ENCODE assay signal across 1 cellular context in genomic region chr16:81778861-81779539, GRCh38.
A peak's percentile ranks its signal among the peaks of the same experiment; 100 is the strongest.
TF ChIP-seq lines count a peak whose summit lies in the region.

Gene PLCG2 (plus strand): TSS chr16:81779291. CDS start chr16:81785990, 6,699 bp downstream.

TF ChIP-seq in HEK293, 187 proteins besides CTCF, POLR2A, EP300 and RAD21 (continued from another document):
- TF ChIP-seq TCF7L2 (IDR thresholded peaks at IDR 0.05; ENCODE audit: borderline replicate concordance, low read depth, low read length) (no peak), ZNF174 (tag by site-specific recombination; IDR thresholded peaks at IDR 0.05) (no peak), ZNF510 (tag by site-specific recombination; IDR thresholded peaks at IDR 0.05; ENCODE audit: insufficient replicate concordance) (no peak), PRDM6 (tag by site-specific recombination; IDR thresholded peaks at IDR 0.05) (no peak), ZNF16 (tag by site-specific recombination; IDR thresholded peaks at IDR 0.05; ENCODE audit: low read depth) (no peak), ZNF202 (tag by site-specific recombination; IDR thresholded peaks at IDR 0.05; ENCODE audit: borderline replicate concordance) (no peak), ZXDB (tag by site-specific recombination; IDR thresholded peaks at IDR 0.05) (0 out of 2 replicates have a peak, but pooled peaks have one; percentile 29), ZNF223 (tag by site-specific recombination; IDR thresholded peaks at IDR 0.05) (no peak), MYNN (tag by site-specific recombination; IDR thresholded peaks at IDR 0.05; ENCODE audit: borderline replicate concordance) (no peak), ZNF221 (tag by site-specific recombination; IDR thresholded peaks at IDR 0.05; ENCODE audit: borderline replicate concordance) (no peak), ZNF24 (tag by site-specific recombination; IDR thresholded peaks at IDR 0.05) (no peak), ZNF626 (tag by site-specific recombination; IDR thresholded peaks at IDR 0.05) (no peak), ZNF155 (tag by site-specific recombination; IDR thresholded peaks at IDR 0.05) (no peak), SCRT1 (tag by site-specific recombination; IDR thresholded peaks at IDR 0.05; ENCODE audit: borderline replicate concordance) (no peak), ZNF791 (tag by site-specific recombination; IDR thresholded peaks at IDR 0.05) (no peak), ZNF449 (tag by site-specific recombination; IDR thresholded peaks at IDR 0.05) (peak; percentile 82), ZNF239 (tag by site-specific recombination; IDR thresholded peaks at IDR 0.05) (no peak), ZNF747 (tag by site-specific recombination; IDR thresholded peaks at IDR 0.05) (no peak), ZBTB49 (tag by site-specific recombination; IDR thresholded peaks at IDR 0.05; ENCODE audit: low read depth) (no peak), ZNF266 (tag by site-specific recombination; IDR thresholded peaks at IDR 0.05; ENCODE audit: low read depth) (no peak), ZBTB8A (tag by site-specific recombination; IDR thresholded peaks at IDR 0.05) (peak; percentile 67), ZNF629 (tag by site-specific recombination; IDR thresholded peaks at IDR 0.05) (no peak), ZNF704 (tag by site-specific recombination; IDR thresholded peaks at IDR 0.05) (no peak), ZSCAN16 (tag by site-specific recombination; IDR thresholded peaks at IDR 0.05) (no peak), HIC1 (tag by site-specific recombination; IDR thresholded peaks at IDR 0.05) (no peak)
TF ChIP-seq in HEK293: peak in this region for 16.
